Comparison of ENCODE assay signal across 9 cellular contexts in genomic region chr10:110221044-110221720, GRCh38. TPM values are rescaled to one million over a fixed set of nuclear protein-coding genes. Genes with fewer than 3 reads are reported as not detected.
DNase-seq lines count a peak whose midpoint lies in the region; ATAC-seq and TF ChIP-seq lines count a peak whose summit lies in the region.
"Had no signal": no experiment of that assay in that cellular context is flagged by ENCODE, and none has a peak within 500 bp of the region (broad histone marks: within the 10 kb centered on the region; RNA-seq: fewer than 3 reads in every experiment).

No MANE protein-coding gene starts in this region.

- intact Hi-C loops in MCF 10A (cut with micrococcal nuclease) = loop anchor here (1.0 to 10.0 kb wide), 2 partner anchors 83 to 336 kb away; no protein-coding TSS in a partner anchor

- no peaks in the 10 kb centered on the region for H3K36me3 Mint-ChIP-seq in activated T-cell treated with anti-CD3 and anti-CD28 coated beads, Interleukin-2, amount 50 U/mL, for 4 hours (ENCODE audit: insufficient read depth)
- H3K36me3 Mint-ChIP-seq in MCF 10A (ENCODE audit: insufficient read depth, unreplicated experiment) (no peaks in the 10 kb centered on the region), type B pancreatic cell (no peaks in the 10 kb centered on the region)

- no peak overlapping the region for H3K4ac ChIP-seq in mesenchymal stem cell (ENCODE audit: low read depth in 1 of 2, low read length in 2 of 2)

- CTCF ChIA-PET in MCF 10A (lab: Yijun Ruan, JAX) = interaction anchor here (0.6 to 7.7 kb wide), 8 partner anchors 10 to 89 kb away, joined by 3 to 120 read pairs (median 4); no protein-coding TSS in a partner anchor

- H3K18ac ChIP-seq in mesenchymal stem cell (ENCODE audit: low read depth in 1 of 2, low read length in 2 of 2) = no peak overlapping the region

- 76% methylated on average over 3 of the region's 4 CpGs for WGBS in mesenchymal stem cell

- peak overlapping the region; percentile 75 for H3K4me2 ChIP-seq in mesenchymal stem cell (ENCODE audit: low read length, poor library complexity, severe bottlenecking)

- no peak overlapping the region for H4K91ac ChIP-seq in mesenchymal stem cell (ENCODE audit: low read length)

- H2AFZ ChIP-seq in mesenchymal stem cell (ENCODE audit: low read depth, low read length) = no peak overlapping the region

- H3K27ac Mint-ChIP-seq in MCF 10A (ENCODE audit: low read depth, unreplicated experiment) (peak overlapping the region; percentile 37), type B pancreatic cell (peak overlapping the region; percentile 82)

- no peak for DNase-seq in activated T-cell treated with anti-CD3 and anti-CD28 coated beads, Interleukin-2, amount 50 U/mL, for 4 hours
- DNase-seq in activated T-cell treated with anti-CD3 and anti-CD28 coated beads for 4 hours = no peak
- no peak for DNase-seq in MCF 10A (ENCODE audit: unreplicated experiment)
- DNase-seq in mesenchymal stem cell = no peak
- no peak for DNase-seq in type B pancreatic cell (ENCODE audit: extremely low spot score, unreplicated experiment)
- DNase-seq in GM19238 (ENCODE audit: insufficient read length, low spot score) = no peak
- DNase-seq in NCI-H446 treated with DMSO at 0.1 percent for 48 hours (lab: John Stamatoyannopoulos, UW) = no peak
- no peak for DNase-seq in GM19240 (ENCODE audit: insufficient read length, low spot score)

- H3K9ac ChIP-seq in mesenchymal stem cell (ENCODE audit: low read length) = peak overlapping the region; percentile 88

- peaks cover 11% of the 10 kb centered on the region for H3K79me1 ChIP-seq in mesenchymal stem cell (replicated peaks; ENCODE audit: low read length, poor library complexity, severe bottlenecking)

- POLR2A ChIA-PET in MCF 10A (lab: Yijun Ruan, JAX) = interaction anchor here (0.6 to 12.0 kb wide), 7 partner anchors 11 to 609 kb away, joined by 3 to 288 read pairs (median 4); partner anchors contain the start of gene MXI1

- H3K4me1 Mint-ChIP-seq in activated T-cell treated with anti-CD3 and anti-CD28 coated beads, Interleukin-2, amount 50 U/mL, for 4 hours (ENCODE audit: low read depth) = peaks cover 38% of the 10 kb centered on the region
- H3K4me1 Mint-ChIP-seq in MCF 10A (ENCODE audit: insufficient read depth, unreplicated experiment) (peaks cover 29% of the 10 kb centered on the region), type B pancreatic cell (ENCODE audit: unreplicated experiment) (peaks cover 42% of the 10 kb centered on the region)

- H3K27me3 ChIP-seq in mesenchymal stem cell (ENCODE audit: control insufficient read depth in 1 of 2, insufficient read depth in 1 of 2, low read length in 2 of 2) = no peaks in the 10 kb centered on the region

- H3K4me1 ChIP-seq in mesenchymal stem cell (ENCODE audit: control insufficient read depth, insufficient read depth, low read depth, low read length) = peaks cover 6% of the 10 kb centered on the region

- no peak overlapping the region for H2AK5ac ChIP-seq in mesenchymal stem cell (ENCODE audit: low read length, severe bottlenecking)

- H3K27ac ChIP-seq in mesenchymal stem cell (ENCODE audit: low read length, poor library complexity, severe bottlenecking) = no peak overlapping the region

- H2BK5ac ChIP-seq in mesenchymal stem cell (ENCODE audit: low read depth, low read length, poor library complexity, severe bottlenecking) = no peak overlapping the region

- no peak for TF ChIP-seq CTCF in MCF 10A (IDR thresholded peaks at IDR 0.05; ENCODE audit: unreplicated experiment)
- no peak for TF ChIP-seq CTCF in type B pancreatic cell (conservative IDR thresholded peaks at IDR 0.05)

- H3K23ac ChIP-seq in mesenchymal stem cell (ENCODE audit: low read length in 2 of 2) = no peak overlapping the region

- H4K8ac ChIP-seq in mesenchymal stem cell (ENCODE audit: low read length) = no peak overlapping the region

- no peaks in the 10 kb centered on the region for H3K9me3 Mint-ChIP-seq in activated T-cell treated with anti-CD3 and anti-CD28 coated beads, Interleukin-2, amount 50 U/mL, for 4 hours
- H3K9me3 Mint-ChIP-seq in MCF 10A (ENCODE audit: unreplicated experiment) (no peaks in the 10 kb centered on the region), type B pancreatic cell (no peaks in the 10 kb centered on the region)

- no peak overlapping the region for H2BK15ac ChIP-seq in mesenchymal stem cell (ENCODE audit: low read depth, poor library complexity, severe bottlenecking)

- peak overlapping the region; percentile 79 for H3K4me3 Mint-ChIP-seq in activated T-cell treated with anti-CD3 and anti-CD28 coated beads, Interleukin-2, amount 50 U/mL, for 4 hours
- H3K4me3 Mint-ChIP-seq in MCF 10A (ENCODE audit: unreplicated experiment) = peak overlapping the region; percentile 65
- H3K4me3 Mint-ChIP-seq in type B pancreatic cell = peak overlapping the region; percentile 81

- H3K9me3 ChIP-seq in mesenchymal stem cell (ENCODE audit: control insufficient read depth, low read length) = no peaks in the 10 kb centered on the region

- H3K4me3 ChIP-seq in mesenchymal stem cell (ENCODE audit: insufficient read depth in 1 of 2, low read depth in 1 of 2, low read length in 2 of 2) = peak overlapping the region in 1 of 2 experiments; percentile 79

- no peak overlapping the region for H2BK120ac ChIP-seq in mesenchymal stem cell (ENCODE audit: low read depth, low read length)

- no peak overlapping the region for H2BK12ac ChIP-seq in mesenchymal stem cell (ENCODE audit: low read length in 2 of 2)

- no peaks in the 10 kb centered on the region for H3K36me3 ChIP-seq in mesenchymal stem cell (ENCODE audit: control insufficient read depth in 1 of 2, insufficient read depth in 2 of 2, low read depth in 1 of 2, low read length in 2 of 2)

- ATAC-seq in activated T-cell treated with anti-CD3 and anti-CD28 coated beads, Interleukin-2, amount 50 U/mL, for 4 hours = no peak
- ATAC-seq: Panc1 had no signal

- no peaks in the 10 kb centered on the region for H3K27me3 Mint-ChIP-seq in activated T-cell treated with anti-CD3 and anti-CD28 coated beads, Interleukin-2, amount 50 U/mL, for 4 hours (ENCODE audit: low read depth)
- H3K27me3 Mint-ChIP-seq in MCF 10A (ENCODE audit: insufficient read depth, unreplicated experiment) (no peaks in the 10 kb centered on the region), type B pancreatic cell (no peaks in the 10 kb centered on the region)

- H3K14ac ChIP-seq in mesenchymal stem cell (ENCODE audit: low read length in 2 of 2) = no peak overlapping the region

- TSS peak; percentile 63 for BruUV-seq in MCF 10A (replicated peaks; lab: Mats Ljungman, UMichigan)

RNA-seq across cellular contexts. Expression of gene MXI1, which starts 13.8 kb away (rescaled TPM):
- total RNA-seq in activated T-cell treated with anti-CD3 and anti-CD28 coated beads, Interleukin-2, amount 50 U/mL, for 4 hours = 10 to 100 TPM; 13.6 to 14.5 (median 14.2) TPM
- 16.9 and 19.5 TPM in 2 replicates for total RNA-seq in MCF 10A (2022)
- 7.8 TPM for polyA plus RNA-seq in mesenchymal stem cell (2013, experiment 1 of 2)
- polyA plus RNA-seq in mesenchymal stem cell (2013, experiment 2 of 2) = 8.3 TPM
- total RNA-seq in type B pancreatic cell (ENCODE audit: low replicate concordance) = 17.8 and 34.7 TPM in 2 replicates
